23 cellular contexts compared by ENCODE assay signal in genomic region chr10:71290806-71291205, GRCh38.
"Had no signal": no experiment of that assay in that cellular context is flagged by ENCODE, and none has a peak within 500 bp of the region (broad histone marks: within the 10 kb centered on the region; RNA-seq: fewer than 3 reads in every experiment).

No MANE protein-coding gene starts in this region.

- ATAC-seq: esophagus mucosa; natural killer cell; stimulated activated memory B cell treated with anti-CD40 and anti-IgM and Interleukin-4, amounts not matched to agents 10 μg/mL and 1 μg/mL and 100 μg/mL, for 72 hours; WTC11 had no signal

- DNase-seq: activated naive CD4-positive, alpha-beta T cell; activated T-cell treated with anti-CD3 and anti-CD28 coated beads, Interleukin-2, amount 50 U/mL, for 1 hour; adrenal gland; central memory CD4-positive, alpha-beta T cell; dermis blood vessel endothelial cell; effector memory CD4-positive, alpha-beta T cell; hypothalamus; left ventricle myocardium inferior; midbrain; natural killer cell; ovary; stimulated activated CD4-positive, alpha-beta T cell treated with anti-CD3 and anti-CD28 coated beads, Interleukin-1b, Interleukin-23, amount 100 ng/mL, for 48 hours; stomach; T-helper 9 cell had no signal

- H3K36me3 ChIP-seq: ovary, prostate gland had no signal

- H3K4me3 ChIP-seq: adrenal gland, left ventricle myocardium inferior, ovary, prostate gland, stomach, suprapubic skin, tibial nerve had no signal

- FAIRE-seq: astrocyte, endothelial cell of umbilical vein, frontal cortex had no signal

- H3K27me3 ChIP-seq: adrenal gland, ovary, stomach, suprapubic skin, tibial nerve had no signal

- H3K4me1 ChIP-seq: adrenal gland, prostate gland, stomach had no signal

- H3K27ac ChIP-seq: adrenal gland, ovary, prostate gland, stomach, suprapubic skin, tibial nerve had no signal

- H3K9me3 ChIP-seq: adrenal gland, left ventricle myocardium inferior, ovary, prostate gland, stomach, suprapubic skin, tibial nerve had no signal
